In genomic region chr4:20319785-20320184, GRCh38 we compare ENCODE assay signal across 20 cellular contexts.
DNase-seq lines count a peak whose midpoint lies in the region; ATAC-seq and TF ChIP-seq lines count a peak whose summit lies in the region.
"Had no signal": no experiment of that assay in that cellular context is flagged by ENCODE, and none has a peak within 500 bp of the region (broad histone marks: within the 10 kb centered on the region; RNA-seq: fewer than 3 reads in every experiment).

No MANE protein-coding gene starts in this region.

- no peaks in the 10 kb centered on the region for H3K79me2 ChIP-seq in smooth muscle cell (ENCODE audit: low read depth)

- H3K4me3 Mint-ChIP-seq in endodermal cell, result no peak overlapping the region
- no peak overlapping the region for H3K4me3 Mint-ChIP-seq in stimulated activated naive B cell treated with anti-CD40 and anti-IgM and Interleukin-4, amounts not matched to agents 10 μg/mL and 1 μg/mL and 100 μg/mL, for 72 hours
- H3K4me3 Mint-ChIP-seq: CD4-positive, alpha-beta T cell had no signal

- peak overlapping the region; percentile 61 for H3K4me2 ChIP-seq in smooth muscle cell

- ATAC-seq in stimulated activated naive B cell treated with anti-CD40 and anti-IgM and Interleukin-4, amounts not matched to agents 10 μg/mL and 1 μg/mL and 100 μg/mL, for 72 hours (replicated peaks), result no peak
- ATAC-seq in GM21723 (IDR thresholded peaks at IDR 0.05; ENCODE audit: unreplicated experiment), result no peak
- ATAC-seq: HCT116 had no signal

- H3K4me3 ChIP-seq in endodermal cell (ENCODE audit: low read length) (no peak overlapping the region), smooth muscle cell (no peak overlapping the region)

- H3K27me3 ChIP-seq in endodermal cell (ENCODE audit: control insufficient read depth, insufficient read depth, low read length, poor library complexity, severe bottlenecking), result peaks cover 21% of the 10 kb centered on the region
- no peaks in the 10 kb centered on the region for H3K27me3 ChIP-seq in layer of hippocampus (ENCODE audit: control insufficient read depth, insufficient read depth, low read length)
- no peaks in the 10 kb centered on the region for H3K27me3 ChIP-seq in smooth muscle cell (ENCODE audit: low read depth)

- peak overlapping the region; percentile 14 for H2AFZ ChIP-seq in smooth muscle cell (ENCODE audit: low read depth)

- no peak overlapping the region for H3K27ac Mint-ChIP-seq in endodermal cell
- H3K27ac Mint-ChIP-seq in stimulated activated naive B cell treated with anti-CD40 and anti-IgM and Interleukin-4, amounts not matched to agents 10 μg/mL and 1 μg/mL and 100 μg/mL, for 72 hours, result no peak overlapping the region
- H3K27ac Mint-ChIP-seq: CD4-positive, alpha-beta T cell had no signal

- H3K4me1 Mint-ChIP-seq in endodermal cell, result peaks cover 3% of the 10 kb centered on the region
- H3K4me1 Mint-ChIP-seq in stimulated activated naive B cell treated with anti-CD40 and anti-IgM and Interleukin-4, amounts not matched to agents 10 μg/mL and 1 μg/mL and 100 μg/mL, for 72 hours, result no peaks in the 10 kb centered on the region

- H3K9me3 ChIP-seq in endodermal cell (ENCODE audit: control insufficient read depth, low read length) (no peaks in the 10 kb centered on the region), smooth muscle cell (replicated peaks; ENCODE audit: low read depth) (no peaks in the 10 kb centered on the region)
- H3K9me3 ChIP-seq: Caco-2 had no signal

- no peaks in the 10 kb centered on the region for H3F3A ChIP-seq in smooth muscle cell (ENCODE audit: low read depth)

- H3K9ac ChIP-seq in endodermal cell (ENCODE audit: extremely low read depth, low read length, poor library complexity, severe bottlenecking), result no peak overlapping the region
- H3K9ac ChIP-seq in smooth muscle cell (ENCODE audit: low read depth), result no peak overlapping the region

- 93% methylated on average over 3 of the region's 3 CpGs; no CpG with 5 or more reads in 1 of the 2 experiments for WGBS in endodermal cell (ENCODE audit: insufficient coverage in 1 of 2, insufficient read length in 1 of 2), 2 experiments
- 40% methylated on average over 3 of the region's 3 CpGs for WGBS in smooth muscle cell (ENCODE audit: low lambda C conversion rate)

- H3K36me3 Mint-ChIP-seq in endodermal cell (ENCODE audit: low read depth), result no peaks in the 10 kb centered on the region
- H3K36me3 Mint-ChIP-seq in stimulated activated naive B cell treated with anti-CD40 and anti-IgM and Interleukin-4, amounts not matched to agents 10 μg/mL and 1 μg/mL and 100 μg/mL, for 72 hours, result no peaks in the 10 kb centered on the region

- H3K36me3 ChIP-seq in endodermal cell (ENCODE audit: control insufficient read depth, insufficient read depth, low read length), result no peaks in the 10 kb centered on the region
- no peaks in the 10 kb centered on the region for H3K36me3 ChIP-seq in smooth muscle cell (ENCODE audit: low read depth)

- DNase-seq in NCI-H69 (lab: John Stamatoyannopoulos, UW) (peak; percentile 19), endodermal cell (no peak), smooth muscle cell (lab: John Stamatoyannopoulos, UW; ENCODE audit: unreplicated experiment) (no peak), medulla oblongata (ENCODE audit: extremely low spot score) (no peak), NCI-H446 treated with DMSO at 0.1 percent for 48 hours (lab: John Stamatoyannopoulos, UW) (no peak)
- DNase-seq in stimulated activated naive B cell treated with anti-CD40 and anti-IgM and Interleukin-4, amounts not matched to agents 10 μg/mL and 1 μg/mL and 100 μg/mL, for 72 hours, result no peak
- DNase-seq: Caco-2; CD4-positive, alpha-beta T cell; GF-D8; GOT3; MM.1S; NCI-H1092; NCI-H1436 treated with DMSO at 0.1 percent for 48 hours; NCI-H2029; NCI-H2171 treated with DMSO at 0.1 percent for 48 hours; NCI-H748 treated with DMSO at 0.1 percent for 48 hours; Right ventricle myocardium superior had no signal

- H3K27ac ChIP-seq in endodermal cell (ENCODE audit: low read depth, low read length), result peak overlapping the region; percentile 12
- peak overlapping the region; percentile 93 for H3K27ac ChIP-seq in layer of hippocampus (ENCODE audit: low read depth, low read length)
- H3K27ac ChIP-seq in smooth muscle cell (ENCODE audit: low read depth), result no peak overlapping the region

- TF ChIP-seq CTCF in endodermal cell (conservative IDR thresholded peaks at IDR 0.05) (no peak), smooth muscle cell (IDR thresholded peaks at IDR 0.05; ENCODE audit: borderline replicate concordance, insufficient read depth, poor library complexity, severe bottlenecking) (no peak)

- peaks cover 6% of the 10 kb centered on the region for H4K20me1 ChIP-seq in smooth muscle cell (ENCODE audit: low read depth)

- H3K27me3 Mint-ChIP-seq in endodermal cell (ENCODE audit: insufficient read depth), result peaks cover 35% of the 10 kb centered on the region
- H3K27me3 Mint-ChIP-seq in stimulated activated naive B cell treated with anti-CD40 and anti-IgM and Interleukin-4, amounts not matched to agents 10 μg/mL and 1 μg/mL and 100 μg/mL, for 72 hours, result no peaks in the 10 kb centered on the region
- H3K27me3 Mint-ChIP-seq: CD4-positive, alpha-beta T cell had no signal

- H3K4me1 ChIP-seq in endodermal cell (ENCODE audit: control insufficient read depth, insufficient read depth, low read length) (no peaks in the 10 kb centered on the region), smooth muscle cell (ENCODE audit: low read depth) (peaks cover 16% of the 10 kb centered on the region)
- H3K4me1 ChIP-seq: Caco-2 had no signal

- no peaks in the 10 kb centered on the region for H3K9me3 Mint-ChIP-seq in endodermal cell
- peaks cover 1 to 3% of the 10 kb centered on the region in 2 donors for H3K9me3 Mint-ChIP-seq in stimulated activated naive B cell treated with anti-CD40 and anti-IgM and Interleukin-4, amounts not matched to agents 10 μg/mL and 1 μg/mL and 100 μg/mL, for 72 hours
